Comparison of ENCODE assay signal across 10 cellular contexts in genomic region chr5:152527358-152528048, GRCh38.
DNase-seq lines count a peak whose midpoint lies in the region; ATAC-seq and TF ChIP-seq lines count a peak whose summit lies in the region.
"Had no signal": no experiment of that assay in that cellular context is flagged by ENCODE, and none has a peak within 500 bp of the region (broad histone marks: within the 10 kb centered on the region; RNA-seq: fewer than 3 reads in every experiment).

No MANE protein-coding gene starts in this region.

- ATAC-seq in GM18517 (IDR thresholded peaks at IDR 0.05; ENCODE audit: unreplicated experiment), result peak; percentile 68
- peak; percentile 76 for ATAC-seq in GM21381 (IDR thresholded peaks at IDR 0.05; ENCODE audit: unreplicated experiment)
- peak; percentile 72 for ATAC-seq in HG03175 (IDR thresholded peaks at IDR 0.05; ENCODE audit: unreplicated experiment)
- ATAC-seq: PC-3 had no signal

- peaks cover 0 to 5% (median 0%) of the 10 kb centered on the region in 3 donors for H3K36me3 Mint-ChIP-seq in immature natural killer cell

- H3K27ac ChIP-seq in coronary artery, result no peak overlapping the region

- peak overlapping the region; percentile 50 to 76 (median 61) for H3K4me3 Mint-ChIP-seq in immature natural killer cell

- peaks cover 0 to 4% (median 2%) of the 10 kb centered on the region in 3 donors for H3K27me3 Mint-ChIP-seq in immature natural killer cell (ENCODE audit: low read depth in 3 of 3)

- TF ChIP-seq CTCF in coronary artery (IDR thresholded peaks at IDR 0.05), result no peak

- DNase-seq in immature natural killer cell (peak; percentile 27 to 36 (median 28)), activated gamma-delta T cell treated with Interleukin-2 at 50 U/mL for 16 hours (no peak), coronary artery (ENCODE audit: low spot score) (no peak), HuH-7 (ENCODE audit: low spot score) (no peak), NCI-H2196 (lab: John Stamatoyannopoulos, UW; ENCODE audit: unreplicated experiment) (no peak)
- DNase-seq: PC-3 had no signal

- H3K9me3 Mint-ChIP-seq in immature natural killer cell, result no peaks in the 10 kb centered on the region
- H3K9me3 Mint-ChIP-seq: IgD-negative memory B cell had no signal

- no peak overlapping the region for H3K4me3 ChIP-seq in coronary artery

- H3K4me1 Mint-ChIP-seq in immature natural killer cell, result peaks cover 20 to 25% of the 10 kb centered on the region in 2 donors

- H3K27ac Mint-ChIP-seq in immature natural killer cell, result peak overlapping the region; percentile 77 to 93 (median 86)

Comparison
In these comparisons a context has a peak if more than half of its experiments do, and no peak if none do; other contexts are left out.
1. DNase-seq: peak in immature natural killer cell (3 of 3); none in activated gamma-delta T cell treated with Interleukin-2 at 50 U/mL for 16 hours (single experiment), coronary artery (single experiment), HuH-7 (single experiment) and NCI-H2196 (single experiment).
2. Peak in every context shown above with its lines, with median percentiles within 50 percentile points of each other: ATAC-seq.